1 cellular context compared by ENCODE assay signal in genomic region chr3:105503191-105503593, GRCh38.
TF ChIP-seq lines count a peak whose summit lies in the region.

No MANE protein-coding gene starts in this region.

TF ChIP-seq in HepG2, 621 proteins besides CTCF, POLR2A, EP300 and RAD21 (continued from another document and continues in another):
- TF ChIP-seq ZBED4 (CRISPR knock-in tag; IDR thresholded peaks at IDR 0.05; ENCODE audit: borderline replicate concordance): no peak
- peak; percentile 80 for TF ChIP-seq NR2F2 (IDR thresholded peaks at IDR 0.05; ENCODE audit: borderline replicate concordance, low read depth)
- 0 out of 2 replicates have a peak, but pooled peaks have one; percentile 27 for TF ChIP-seq BHLHE40 (IDR thresholded peaks at IDR 0.05; ENCODE audit: low read length)
- TF ChIP-seq TEF (CRISPR knock-in tag; IDR thresholded peaks at IDR 0.05): no peak
- TF ChIP-seq ZNF569 (CRISPR knock-in tag; IDR thresholded peaks at IDR 0.05; ENCODE audit: borderline replicate concordance): no peak
- TF ChIP-seq RXRA (CRISPR knock-in tag; IDR thresholded peaks at IDR 0.05): no peak
- TF ChIP-seq ZNF780A (CRISPR knock-in tag; IDR thresholded peaks at IDR 0.05): no peak
- TF ChIP-seq PITX1 (CRISPR knock-in tag; IDR thresholded peaks at IDR 0.05): peak; percentile 97
- peak; percentile 97 for TF ChIP-seq HHEX (CRISPR knock-in tag; IDR thresholded peaks at IDR 0.05)
- no peak for TF ChIP-seq ZNF138 (CRISPR knock-in tag; IDR thresholded peaks at IDR 0.05; ENCODE audit: low read depth)
- TF ChIP-seq MAZ (IDR thresholded peaks at IDR 0.05; ENCODE audit: borderline replicate concordance, low read depth, low read length): no peak
- peak; percentile 50; the same call in 1 of the 2 replicates for TF ChIP-seq MAZ (CRISPR knock-in tag; IDR thresholded peaks at IDR 0.05; ENCODE audit: low read depth)
- TF ChIP-seq ZNF781 (CRISPR knock-in tag; IDR thresholded peaks at IDR 0.05; ENCODE audit: borderline replicate concordance, not compliant biosample characterization): no peak
- TF ChIP-seq MAFK (conservative IDR thresholded peaks at IDR 0.05 in 1 of 2, IDR thresholded peaks at IDR 0.05 in 1 of 2; ENCODE audit: low read length in 2 of 2): no peak
- TF ChIP-seq MEIS1 (CRISPR knock-in tag; IDR thresholded peaks at IDR 0.05; ENCODE audit: borderline replicate concordance): no peak
- TF ChIP-seq DMTF1 (CRISPR knock-in tag; IDR thresholded peaks at IDR 0.05): no peak
- peak; percentile 99 for TF ChIP-seq AHDC1 (CRISPR knock-in tag; IDR thresholded peaks at IDR 0.05; ENCODE audit: borderline replicate concordance)
- TF ChIP-seq NR0B2 (CRISPR knock-in tag; IDR thresholded peaks at IDR 0.05): no peak
- TF ChIP-seq FOXO1 (CRISPR knock-in tag; IDR thresholded peaks at IDR 0.05): peak; percentile 94
- no peak; the same call in 1 of the 2 replicates for TF ChIP-seq ZNF20 (CRISPR knock-in tag; IDR thresholded peaks at IDR 0.05)
- TF ChIP-seq HNF4A (CRISPR knock-in tag; IDR thresholded peaks at IDR 0.05): peak; percentile 98
- TF ChIP-seq SAP130 (CRISPR knock-in tag; IDR thresholded peaks at IDR 0.05; ENCODE audit: low read depth): peak; percentile 72; the same call in 1 of the 2 replicates
- TF ChIP-seq ZNF562 (CRISPR knock-in tag; IDR thresholded peaks at IDR 0.05; ENCODE audit: borderline replicate concordance): no peak
- no peak for TF ChIP-seq ATAD3A (CRISPR knock-in tag; IDR thresholded peaks at IDR 0.05)
- TF ChIP-seq MAFG (CRISPR knock-in tag; IDR thresholded peaks at IDR 0.05): no peak
- TF ChIP-seq USF2 (IDR thresholded peaks at IDR 0.05; ENCODE audit: low read depth, low read length): no peak
- TF ChIP-seq USF2 (CRISPR knock-in tag; IDR thresholded peaks at IDR 0.05; ENCODE audit: borderline replicate concordance): no peak
- TF ChIP-seq ZBTB20 (CRISPR knock-in tag; IDR thresholded peaks at IDR 0.05; ENCODE audit: borderline replicate concordance, low read depth): peak; percentile 90; the same call in 1 of the 2 replicates
- TF ChIP-seq KAT7 (CRISPR knock-in tag; IDR thresholded peaks at IDR 0.05; ENCODE audit: borderline replicate concordance): peak; percentile 79; the same call in 1 of the 2 replicates
- TF ChIP-seq ZNF766 (CRISPR knock-in tag; IDR thresholded peaks at IDR 0.05; ENCODE audit: borderline replicate concordance): no peak
- TF ChIP-seq ZFP82 (CRISPR knock-in tag; IDR thresholded peaks at IDR 0.05; ENCODE audit: borderline replicate concordance): no peak
- no peak for TF ChIP-seq ZNF350 (CRISPR knock-in tag; IDR thresholded peaks at IDR 0.05; ENCODE audit: borderline replicate concordance, low read depth)
- no peak for TF ChIP-seq KLF15 (CRISPR knock-in tag; IDR thresholded peaks at IDR 0.05; ENCODE audit: borderline replicate concordance)
- TF ChIP-seq REXO4 (CRISPR knock-in tag; IDR thresholded peaks at IDR 0.05; ENCODE audit: borderline replicate concordance): no peak
- TF ChIP-seq ZNF280B (CRISPR knock-in tag; IDR thresholded peaks at IDR 0.05; ENCODE audit: borderline replicate concordance): no peak
- TF ChIP-seq GLMP (CRISPR knock-in tag; IDR thresholded peaks at IDR 0.05; ENCODE audit: borderline replicate concordance): no peak
- no peak for TF ChIP-seq HNRNPL (IDR thresholded peaks at IDR 0.05; ENCODE audit: low read depth, low read length)
- TF ChIP-seq TFDP1 (CRISPR knock-in tag; IDR thresholded peaks at IDR 0.05; ENCODE audit: borderline replicate concordance): no peak
- TF ChIP-seq NR1H2 (CRISPR knock-in tag; IDR thresholded peaks at IDR 0.05; ENCODE audit: borderline replicate concordance, low read depth): no peak
- TF ChIP-seq SSRP1 (CRISPR knock-in tag; IDR thresholded peaks at IDR 0.05): 0 out of 2 replicates have a peak, but pooled peaks have one; percentile 18
- no peak for TF ChIP-seq MTF1 (CRISPR knock-in tag; IDR thresholded peaks at IDR 0.05)
- TF ChIP-seq TGIF2 (CRISPR knock-in tag; IDR thresholded peaks at IDR 0.05): no peak
- TF ChIP-seq IRF1 (CRISPR knock-in tag; IDR thresholded peaks at IDR 0.05; ENCODE audit: low read depth): no peak
